1 cellular context compared by ENCODE assay signal in genomic region chr12:14959126-14959440, GRCh38.
A peak's percentile ranks its signal among the peaks of the same experiment; 100 is the strongest.
TF ChIP-seq lines count a peak whose summit lies in the region.

No MANE protein-coding gene starts in this region.

TF ChIP-seq in K562, 482 proteins besides CTCF, POLR2A, EP300 and RAD21:
- no peak for TF ChIP-seq ZNF232 (CRISPR knock-in tag; IDR thresholded peaks at IDR 0.05)
- 0 out of 2 replicates have a peak, but pooled peaks have one; percentile 20 for TF ChIP-seq TFE3 (CRISPR knock-in tag; IDR thresholded peaks at IDR 0.05)
